In genomic region chr17:44200478-44201155, GRCh38 we compare ENCODE assay signal across 9 cellular contexts. TPM values are rescaled to one million over a fixed set of nuclear protein-coding genes. Genes with fewer than 3 reads are reported as not detected.
DNase-seq lines count a peak whose midpoint lies in the region; ATAC-seq, FAIRE-seq and TF ChIP-seq lines count a peak whose summit lies in the region.
"Had no signal": no experiment of that assay in that cellular context is flagged by ENCODE, and none has a peak within 500 bp of the region (broad histone marks: within the 10 kb centered on the region; RNA-seq: fewer than 3 reads in every experiment).

No MANE protein-coding gene starts in this region.

- H3K56ac ChIP-seq in H1 (replicated peaks; ENCODE audit: insufficient read length, low read depth, low read length): peak overlapping the region; percentile 94

- H2BK5ac ChIP-seq in H1 (ENCODE audit: low read depth, low read length): peak overlapping the region; percentile 89; the same call in 1 of the 2 replicates

- no peaks in the 10 kb centered on the region; the same call in 1 of the 2 replicates for H3K79me1 ChIP-seq in H1 (ENCODE audit: low read depth, low read length)

- H4K5ac ChIP-seq in H1 (ENCODE audit: insufficient read length, low read depth, low read length): peak overlapping the region; percentile 69

- H3K27ac ChIP-seq in OCI-LY3 (ENCODE audit: low read length) (peak overlapping the region; percentile 91), H1 (ENCODE audit: low read depth, low read length) (peak overlapping the region; percentile 66)

- peak overlapping the region; percentile 77; the same call in 1 of the 2 replicates for H2BK15ac ChIP-seq in H1 (ENCODE audit: low read length)

- H2AFZ ChIP-seq in OCI-LY3 (ENCODE audit: low read depth, low read length) (no peak overlapping the region), H1 (ENCODE audit: low read length) (no peak overlapping the region)

- peak overlapping the region; percentile 37 for H3K14ac ChIP-seq in H1 (ENCODE audit: insufficient read length)

- H3K36me3 ChIP-seq in OCI-LY3 (replicated peaks; ENCODE audit: low read depth, low read length) (peaks cover 10% of the 10 kb centered on the region), H1 (ENCODE audit: control insufficient read depth in 2 of 4, insufficient read depth in 4 of 4, low read length in 3 of 4) (peaks cover 3 to 12% (median 6%) of the 10 kb centered on the region in 4 experiments)

- intact Hi-C loops in activated naive CD4-positive, alpha-beta T cell treated with anti-CD3 and anti-CD28 coated beads for 36 hours (cut with micrococcal nuclease): loop anchor here (1.0 kb wide), 4 partner anchors 10 to 59 kb away; partner anchors contain the start of genes HROB and TMUB2

- H3K18ac ChIP-seq in H1 (ENCODE audit: extremely low read depth, low read length): peak overlapping the region; percentile 95

- H3K4ac ChIP-seq in H1 (replicated peaks; ENCODE audit: insufficient read length, low read depth, low read length): peak overlapping the region; percentile 71

- H3K27me3 Mint-ChIP-seq in activated naive CD4-positive, alpha-beta T cell treated with anti-CD3 and anti-CD28 coated beads for 36 hours (ENCODE audit: low read depth): no peaks in the 10 kb centered on the region
- H3K27me3 Mint-ChIP-seq in nephron progenitor cell (ENCODE audit: low read depth, poor library complexity): peaks cover 4% of the 10 kb centered on the region

- no peak overlapping the region for H2BK120ac ChIP-seq in H1 (replicated peaks; ENCODE audit: low read depth, low read length)

- H3K9ac ChIP-seq in OCI-LY3 (ENCODE audit: low read length) (peak overlapping the region; percentile 93), H1 (replicated peaks in 1 of 4; ENCODE audit: extremely low read depth in 1 of 4, low read depth in 3 of 4, low read length in 3 of 4) (peak overlapping the region; percentile 55 to 77 (median 70))

- H3K4me2 ChIP-seq in OCI-LY3 (ENCODE audit: low read length) (peak overlapping the region; percentile 86), H1 (ENCODE audit: insufficient read depth in 1 of 2, low read depth in 2 of 2, low read length in 2 of 2) (peak overlapping the region; percentile 81 to 94)

- WGBS in H1 (ENCODE audit: extremely low coverage in 1 of 2, insufficient coverage in 1 of 2, insufficient read length in 1 of 2, insufficient replicate concordance in 2 of 2, low coverage in 1 of 2, low lambda C conversion rate in 2 of 2, missing lambda C conversion rate in 1 of 2), 2 experiments: 13% methylated on average over 23 of the region's 36 CpGs; no CpG with 5 or more reads in 1 of the 2 experiments

- no peaks in the 10 kb centered on the region for H4K20me1 ChIP-seq in OCI-LY3 (ENCODE audit: insufficient read depth, low read length)
- peaks cover 0 to 6% of the 10 kb centered on the region in 2 experiments for H4K20me1 ChIP-seq in H1 (replicated peaks in 1 of 2; ENCODE audit: control insufficient read depth in 1 of 2, insufficient read depth in 2 of 2, low read length in 2 of 2)

- TF ChIP-seq EP300 in H1 (IDR thresholded peaks at IDR 0.05; ENCODE audit: borderline replicate concordance in 1 of 2, low read depth in 2 of 2, low read length in 2 of 2): no peak

- H3K9me3 ChIP-seq in OCI-LY3 (ENCODE audit: insufficient read depth, low read length): no peaks in the 10 kb centered on the region
- H3K9me3 ChIP-seq in H1 (ENCODE audit: insufficient read depth in 2 of 2, low read depth in 1 of 2, low read length in 1 of 2): no peaks in the 10 kb centered on the region

- H3K4me3 ChIP-seq in OCI-LY3 (ENCODE audit: low read length) (peak overlapping the region; percentile 88), H1 (ENCODE audit: extremely low read depth in 1 of 4, insufficient read depth in 2 of 4, low read depth in 3 of 4, low read length in 4 of 4) (peak overlapping the region; percentile 59 to 98 (median 78))

- POLR2A ChIA-PET in H1 (lab: Charles Lee; ENCODE audit: partially characterized antibody): interaction anchor here (1.0 to 8.5 kb wide), 8 partner anchors 11 to 125 kb away, joined by 3 to 78 read pairs (median 6); partner anchors contain the start of genes TMUB2 and UBTF

- TF ChIP-seq RAD21 in H1 (IDR thresholded peaks at IDR 0.05 in 1 of 2, conservative IDR thresholded peaks at IDR 0.05 in 1 of 2; ENCODE audit: low read depth in 2 of 2, low read length in 2 of 2): no peak

- H4K91ac ChIP-seq in H1 (replicated peaks; ENCODE audit: insufficient read length, low read length): peak overlapping the region; percentile 72

- TF ChIP-seq CTCF in OCI-LY3 (IDR thresholded peaks at IDR 0.05; ENCODE audit: low read depth, low read length) (no peak), H1 (IDR thresholded peaks at IDR 0.05; ENCODE audit: control extremely low read depth in 1 of 3, insufficient read depth in 1 of 3, low read depth in 1 of 3, low read length in 3 of 3) (no peak), nephron progenitor cell (IDR thresholded peaks at IDR 0.05) (no peak)

- H3K27me3 ChIP-seq in OCI-LY3 (ENCODE audit: low read depth, low read length): no peaks in the 10 kb centered on the region
- H3K27me3 ChIP-seq in H1 (replicated peaks in 1 of 4; ENCODE audit: control insufficient read depth in 3 of 4, extremely low read depth in 1 of 4, insufficient read depth in 3 of 4, low read length in 3 of 4): no peaks in the 10 kb centered on the region

- H3K79me2 ChIP-seq in OCI-LY3 (ENCODE audit: low read length) (peaks cover 28% of the 10 kb centered on the region), H1 (ENCODE audit: control insufficient read depth in 1 of 2, insufficient read depth in 2 of 2, low read length in 2 of 2) (peaks cover 0 to 24% of the 10 kb centered on the region in 2 experiments; a peak in 3 of 4 replicates)

- H3K4me3 Mint-ChIP-seq in activated naive CD4-positive, alpha-beta T cell treated with anti-CD3 and anti-CD28 coated beads for 36 hours: peak overlapping the region; percentile 86
- H3K4me3 Mint-ChIP-seq in nephron progenitor cell: peak overlapping the region; percentile 95

- peak; percentile 27 for DNase-seq in activated naive CD4-positive, alpha-beta T cell treated with anti-CD3 and anti-CD28 coated beads for 36 hours
- DNase-seq in activated naive CD4-positive, alpha-beta T cell (lab: John Stamatoyannopoulos, UW): no peak
- no peak for DNase-seq in H1 (ENCODE audit: low read depth in 1 of 2, low spot score in 2 of 2)
- DNase-seq in nephron progenitor cell: no peak
- no peak for DNase-seq in occipital lobe (lab: John Stamatoyannopoulos, UW)
- no peak for DNase-seq in cerebellum (ENCODE audit: low spot score)

- no peak overlapping the region for H2BK20ac ChIP-seq in H1 (ENCODE audit: low read length)

- CTCF ChIA-PET in activated naive CD4-positive, alpha-beta T cell treated with anti-CD3 and anti-CD28 coated beads for 36 hours (lab: Charles Lee): interaction anchor here (1.0 to 4.0 kb wide), 5 partner anchors 10 to 131 kb away, joined by 3 to 32 read pairs (median 8); partner anchors contain the start of gene TMUB2
- CTCF ChIA-PET in H1 (lab: Charles Lee; ENCODE audit: partially characterized antibody): interaction anchor here (1.0 to 1.9 kb wide), 4 partner anchors 10 to 131 kb away, joined by 5 to 13 read pairs (median 5); no protein-coding TSS in a partner anchor

- H3K4me1 ChIP-seq in OCI-LY3 (ENCODE audit: low read length) (peaks cover 22% of the 10 kb centered on the region), H1 (replicated peaks in 1 of 4; ENCODE audit: control insufficient read depth in 3 of 4, insufficient read depth in 4 of 4, low read length in 3 of 4) (peaks cover 3 to 23% (median 8%) of the 10 kb centered on the region in 4 experiments)

- no peak for ATAC-seq in GM19035 (IDR thresholded peaks at IDR 0.05; ENCODE audit: unreplicated experiment)

- peaks cover 10% of the 10 kb centered on the region for H3K23me2 ChIP-seq in H1 (ENCODE audit: low read depth, low read length)

- peaks cover 12% of the 10 kb centered on the region for H3K36me3 Mint-ChIP-seq in activated naive CD4-positive, alpha-beta T cell treated with anti-CD3 and anti-CD28 coated beads for 36 hours (ENCODE audit: low read depth)
- H3K36me3 Mint-ChIP-seq in nephron progenitor cell (ENCODE audit: low read depth): peaks cover 25% of the 10 kb centered on the region

- peak overlapping the region; percentile 46; the same call in 1 of the 2 replicates for H2BK12ac ChIP-seq in H1 (ENCODE audit: low read depth, low read length)

- no peaks in the 10 kb centered on the region for H3K9me3 Mint-ChIP-seq in activated naive CD4-positive, alpha-beta T cell treated with anti-CD3 and anti-CD28 coated beads for 36 hours
- H3K9me3 Mint-ChIP-seq in nephron progenitor cell: no peaks in the 10 kb centered on the region

- no peak overlapping the region for H2AK5ac ChIP-seq in H1 (ENCODE audit: low read depth, low read length)

- no peak overlapping the region for H3K23ac ChIP-seq in H1 (ENCODE audit: insufficient read length)

- peak overlapping the region; percentile 91 for H3K27ac Mint-ChIP-seq in activated naive CD4-positive, alpha-beta T cell treated with anti-CD3 and anti-CD28 coated beads for 36 hours
- peak overlapping the region; percentile 98 for H3K27ac Mint-ChIP-seq in nephron progenitor cell

- TF ChIP-seq POLR2A in H1 (IDR thresholded peaks at IDR 0.05; ENCODE audit: control extremely low read depth in 1 of 2, low read depth in 2 of 2, low read length in 2 of 2): peak in 1 of 2 experiments; percentile 75; a peak in 2 of 3 replicates

- peak overlapping the region; percentile 94; the same call in 1 of the 2 replicates for H4K8ac ChIP-seq in H1 (ENCODE audit: extremely low read depth, insufficient read depth, low read length)

- no peak for FAIRE-seq in H1 (lab: Jason Lieb, UNC)

- peaks cover 36% of the 10 kb centered on the region for H3K4me1 Mint-ChIP-seq in activated naive CD4-positive, alpha-beta T cell treated with anti-CD3 and anti-CD28 coated beads for 36 hours (ENCODE audit: low read depth)
- H3K4me1 Mint-ChIP-seq in nephron progenitor cell: peaks cover 45% of the 10 kb centered on the region

RNA-seq across cellular contexts. Expression of gene ATXN7L3, which starts 0.9 kb away (rescaled TPM):
- 10 to 100 TPM; 53.3 to 53.9 TPM for total RNA-seq in activated naive CD4-positive, alpha-beta T cell treated with anti-CD3 and anti-CD28 coated beads for 36 hours
- total RNA-seq in H1 (2021; fragmentation: NEBNext Ultra II Directional; extraction: Animal tissue kit (Norgen Biotek cat#: 25700)): 103 and 106 TPM in 2 replicates
- 53.7 and 72.5 TPM in 2 replicates for polyA plus RNA-seq in H1 (2011; rRNA removed)
- 64.5 TPM for polyA plus RNA-seq in H1 (2011; cell fraction: cytosol; rRNA removed)
- 132 TPM for polyA plus RNA-seq in H1 (2011; cell fraction: nucleus; rRNA removed)
- 47.6 to 71.4 TPM (median 64.4 TPM) in 4 replicates for polyA plus RNA-seq in H1 (2012, experiment 1 of 2)
- 60.9 TPM for polyA plus RNA-seq in H1 (2012, experiment 2 of 2)
- polyA plus RNA-seq in H1 (2013, experiment 1 of 2): 50.8 TPM
- 46.4 TPM for polyA plus RNA-seq in H1 (2013, experiment 2 of 2)
- polyA minus RNA-seq in H1 (2011; rRNA and poly(A)+ RNA removed): 51.4 and 62.5 TPM in 2 replicates
- polyA minus RNA-seq in H1 (2011; cell fraction: cytosol; rRNA and poly(A)+ RNA removed): 36.7 TPM
- polyA minus RNA-seq in H1 (2011; cell fraction: nucleus; rRNA and poly(A)+ RNA removed): 68.0 TPM
- total RNA-seq in occipital lobe (66.0 TPM), cerebellum (43.9 TPM)

RNA-seq across cellular contexts. Expression of gene TMUB2, which starts 13.8 kb away (rescaled TPM):
- 10 to 100 TPM; 21.2 to 22.9 TPM for total RNA-seq in activated naive CD4-positive, alpha-beta T cell treated with anti-CD3 and anti-CD28 coated beads for 36 hours
- total RNA-seq in H1 (2021; fragmentation: NEBNext Ultra II Directional; extraction: Animal tissue kit (Norgen Biotek cat#: 25700)): 15.7 and 18.5 TPM in 2 replicates
- polyA plus RNA-seq in H1 (2011; rRNA removed): 30.5 and 34.7 TPM in 2 replicates
- 35.0 TPM for polyA plus RNA-seq in H1 (2011; cell fraction: cytosol; rRNA removed)
- 123 TPM for polyA plus RNA-seq in H1 (2011; cell fraction: nucleus; rRNA removed)
- 20.5 to 27.2 TPM (median 24.5 TPM) in 4 replicates for polyA plus RNA-seq in H1 (2012, experiment 1 of 2)
- polyA plus RNA-seq in H1 (2012, experiment 2 of 2): 25.0 TPM
- polyA plus RNA-seq in H1 (2013, experiment 1 of 2): 20.5 TPM
- polyA plus RNA-seq in H1 (2013, experiment 2 of 2): 20.9 TPM
- 17.9 and 21.7 TPM in 2 replicates for polyA minus RNA-seq in H1 (2011; rRNA and poly(A)+ RNA removed)
- polyA minus RNA-seq in H1 (2011; cell fraction: cytosol; rRNA and poly(A)+ RNA removed): 10.3 TPM
- 18.4 TPM for polyA minus RNA-seq in H1 (2011; cell fraction: nucleus; rRNA and poly(A)+ RNA removed)
- total RNA-seq in occipital lobe: 26.0 TPM
- total RNA-seq in cerebellum: 20.9 TPM

RNA-seq across cellular contexts. Expression of gene UBTF, which starts 18.9 kb away (rescaled TPM):
- total RNA-seq in activated naive CD4-positive, alpha-beta T cell treated with anti-CD3 and anti-CD28 coated beads for 36 hours: 10 to 100 TPM; 91.8 to 92.6 TPM
- total RNA-seq in H1 (2021; fragmentation: NEBNext Ultra II Directional; extraction: Animal tissue kit (Norgen Biotek cat#: 25700)): 102 and 106 TPM in 2 replicates
- polyA plus RNA-seq in H1 (2011; rRNA removed): 14.7 and 18.0 TPM in 2 replicates
- polyA plus RNA-seq in H1 (2011; cell fraction: cytosol; rRNA removed): 31.4 TPM
- polyA plus RNA-seq in H1 (2011; cell fraction: nucleus; rRNA removed): 55.2 TPM
- polyA plus RNA-seq in H1 (2012, experiment 1 of 2): 66.1 to 73.3 TPM (median 70.8 TPM) in 4 replicates
- polyA plus RNA-seq in H1 (2012, experiment 2 of 2): 36.4 TPM
- polyA plus RNA-seq in H1 (2013, experiment 1 of 2): 64.9 TPM
- 63.5 TPM for polyA plus RNA-seq in H1 (2013, experiment 2 of 2)
- polyA minus RNA-seq in H1 (2011; rRNA and poly(A)+ RNA removed): 24.9 and 28.4 TPM in 2 replicates
- 30.1 TPM for polyA minus RNA-seq in H1 (2011; cell fraction: cytosol; rRNA and poly(A)+ RNA removed)
- polyA minus RNA-seq in H1 (2011; cell fraction: nucleus; rRNA and poly(A)+ RNA removed): 42.4 TPM
- total RNA-seq in occipital lobe (73.3 TPM), cerebellum (59.0 TPM)

RNA-seq across cellular contexts. Expression of gene ASB16, which starts 30.1 kb away (rescaled TPM):
- total RNA-seq in activated naive CD4-positive, alpha-beta T cell treated with anti-CD3 and anti-CD28 coated beads for 36 hours: under 1 TPM in 1 of 2 experiments, not detected in 1; 0.12 TPM
- total RNA-seq in H1 (2021; fragmentation: NEBNext Ultra II Directional; extraction: Animal tissue kit (Norgen Biotek cat#: 25700)): 0.19 TPM in 1 of 2 replicates, not detected in the other
- 0.05 and 0.09 TPM in 2 replicates for polyA plus RNA-seq in H1 (2011; rRNA removed)
- 0.05 TPM for polyA plus RNA-seq in H1 (2011; cell fraction: cytosol; rRNA removed)
- polyA plus RNA-seq in H1 (2011; cell fraction: nucleus; rRNA removed): 0.17 TPM
- 1.7 to 2.5 TPM (median 2.3 TPM) in 4 replicates for polyA plus RNA-seq in H1 (2012, experiment 1 of 2)
- polyA plus RNA-seq in H1 (2012, experiment 2 of 2): 0.79 TPM
- 0.06 TPM for polyA plus RNA-seq in H1 (2013, experiment 1 of 2)
- 0.04 TPM for polyA plus RNA-seq in H1 (2013, experiment 2 of 2)
- polyA minus RNA-seq in H1 (2011; rRNA and poly(A)+ RNA removed): 0.10 TPM in 1 of 2 replicates, not detected in the other
- polyA minus RNA-seq in H1 (2011; cell fraction: cytosol; rRNA and poly(A)+ RNA removed): not detected
- not detected for polyA minus RNA-seq in H1 (2011; cell fraction: nucleus; rRNA and poly(A)+ RNA removed)
- total RNA-seq in occipital lobe (not detected), cerebellum (not detected)
- total RNA-seq: lung microvascular endothelial cell had no signal

RNA-seq across cellular contexts. Expression of gene HROB, which starts 58.9 kb away (rescaled TPM):
- total RNA-seq in activated naive CD4-positive, alpha-beta T cell treated with anti-CD3 and anti-CD28 coated beads for 36 hours: 10 to 100 TPM; 16.9 to 17.6 TPM
- total RNA-seq in H1 (2021; fragmentation: NEBNext Ultra II Directional; extraction: Animal tissue kit (Norgen Biotek cat#: 25700)): 18.8 and 19.4 TPM in 2 replicates
- polyA plus RNA-seq in H1 (2011; rRNA removed): 21.6 and 24.1 TPM in 2 replicates
- polyA plus RNA-seq in H1 (2011; cell fraction: cytosol; rRNA removed): 17.5 TPM
- polyA plus RNA-seq in H1 (2011; cell fraction: nucleus; rRNA removed): 32.1 TPM
- polyA plus RNA-seq in H1 (2012, experiment 1 of 2): 16.3 to 20.8 TPM (median 17.6 TPM) in 4 replicates
- polyA plus RNA-seq in H1 (2012, experiment 2 of 2): 16.8 TPM
- 10.8 TPM for polyA plus RNA-seq in H1 (2013, experiment 1 of 2)
- 10.3 TPM for polyA plus RNA-seq in H1 (2013, experiment 2 of 2)
- polyA minus RNA-seq in H1 (2011; rRNA and poly(A)+ RNA removed): 35.7 and 36.8 TPM in 2 replicates
- 17.8 TPM for polyA minus RNA-seq in H1 (2011; cell fraction: cytosol; rRNA and poly(A)+ RNA removed)
- polyA minus RNA-seq in H1 (2011; cell fraction: nucleus; rRNA and poly(A)+ RNA removed): 18.6 TPM
- total RNA-seq in occipital lobe (0.78 TPM), cerebellum (1.4 TPM)
